1 cellular context compared by ENCODE assay signal in the genomic region with DNA sequence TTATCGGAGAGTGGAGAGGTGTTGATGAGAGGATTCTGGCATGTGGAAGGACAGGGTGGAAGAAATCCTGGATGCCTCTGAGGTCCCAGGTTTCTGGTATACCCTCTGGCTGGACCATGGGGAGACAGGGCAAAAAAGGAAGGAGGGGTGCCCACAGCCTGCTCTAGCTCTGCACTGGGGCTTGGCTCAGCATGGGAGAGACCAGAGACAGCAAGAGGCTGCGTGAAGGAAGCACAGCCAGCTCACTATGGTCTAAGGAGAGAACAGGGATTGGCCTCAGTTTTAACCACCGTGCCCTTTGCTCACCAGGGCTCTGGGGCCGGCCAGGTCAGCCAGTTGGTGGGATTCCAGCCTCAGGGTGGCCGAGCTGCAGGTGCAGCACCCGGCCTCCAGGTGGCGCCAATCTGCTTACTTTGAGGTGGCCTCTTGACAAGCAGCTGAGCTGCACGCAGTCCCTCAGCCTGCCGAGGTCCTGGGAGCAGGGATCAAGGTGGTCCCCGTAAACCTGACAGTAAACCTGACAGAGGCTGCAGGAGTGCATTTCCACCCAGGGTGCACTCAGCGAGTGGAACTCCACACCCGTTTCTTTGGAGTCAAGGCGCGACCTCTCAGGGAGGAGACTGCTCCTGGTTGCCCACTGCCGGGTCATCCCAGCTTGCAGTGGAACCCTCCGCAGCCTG.
TF ChIP-seq lines count a peak whose summit lies in the region.

No MANE protein-coding gene starts in this region.

TF ChIP-seq in HepG2, 621 proteins besides CTCF, POLR2A, EP300 and RAD21 (continued from another document and continues in another):
- TF ChIP-seq ZNF263 (CRISPR knock-in tag; IDR thresholded peaks at IDR 0.05) (peak; percentile 72; the same call in 1 of the 2 replicates), ZKSCAN1 (IDR thresholded peaks at IDR 0.05; ENCODE audit: low read length) (no peak), SETDB1 (CRISPR knock-in tag; IDR thresholded peaks at IDR 0.05; ENCODE audit: borderline replicate concordance) (no peak), AHR (CRISPR knock-in tag; IDR thresholded peaks at IDR 0.05) (peak; percentile 73; the same call in 1 of the 2 replicates), MXD4 (CRISPR knock-in tag; IDR thresholded peaks at IDR 0.05) (peak; percentile 84; the same call in 1 of the 2 replicates), XRCC5 (optimal IDR thresholded peaks at IDR 0.05; ENCODE audit: low read length) (peak; percentile 58), NFRKB (IDR thresholded peaks at IDR 0.05) (no peak), RBM39 (IDR thresholded peaks at IDR 0.05; ENCODE audit: low read depth, low read length, poor library complexity, severe bottlenecking) (peak; percentile 83), SUZ12 (IDR thresholded peaks at IDR 0.05; ENCODE audit: low read depth, low read length) (no peak), ZMYM2 (CRISPR knock-in tag; IDR thresholded peaks at IDR 0.05) (0 out of 2 replicates have a peak, but pooled peaks have one; percentile 34), KLF12 (CRISPR knock-in tag; IDR thresholded peaks at IDR 0.05; ENCODE audit: borderline replicate concordance) (no peak), NAIF1 (CRISPR knock-in tag; IDR thresholded peaks at IDR 0.05; ENCODE audit: borderline replicate concordance) (no peak), HNRNPL (IDR thresholded peaks at IDR 0.05; ENCODE audit: low read depth, low read length) (no peak), MXI1 (IDR thresholded peaks at IDR 0.05; ENCODE audit: borderline replicate concordance, low read depth, low read length) (peak; percentile 39; the same call in 1 of the 3 replicates), ZNF282 (IDR thresholded peaks at IDR 0.05; ENCODE audit: partially characterized antibody) (no peak), GZF1 (CRISPR knock-in tag; IDR thresholded peaks at IDR 0.05) (0 out of 2 replicates have a peak, but pooled peaks have one; percentile 61), ZNF232 (CRISPR knock-in tag; IDR thresholded peaks at IDR 0.05; ENCODE audit: borderline replicate concordance) (peak; percentile 88), TCF12 (IDR thresholded peaks at IDR 0.05) (no peak), TCF12 (CRISPR knock-in tag; IDR thresholded peaks at IDR 0.05) (no peak), HNRNPK (IDR thresholded peaks at IDR 0.05; ENCODE audit: low read depth, low read length, poor library complexity, severe bottlenecking) (no peak), CHD2 (IDR thresholded peaks at IDR 0.05; ENCODE audit: low read depth, low read length) (no peak), GTF2F1 (IDR thresholded peaks at IDR 0.05; ENCODE audit: low read length) (no peak), ZNF230 (CRISPR knock-in tag; IDR thresholded peaks at IDR 0.05) (no peak; the same call in 1 of the 2 replicates), KMT2A (CRISPR knock-in tag; IDR thresholded peaks at IDR 0.05) (peak; percentile 59; the same call in 1 of the 2 replicates), TRIM24 (CRISPR knock-in tag; IDR thresholded peaks at IDR 0.05) (no peak), ZNF3 (CRISPR knock-in tag; IDR thresholded peaks at IDR 0.05) (no peak), ZSCAN9 (CRISPR knock-in tag; IDR thresholded peaks at IDR 0.05; ENCODE audit: borderline replicate concordance) (peak; percentile 60; the same call in 1 of the 2 replicates), SALL1 (CRISPR knock-in tag; IDR thresholded peaks at IDR 0.05) (peak; percentile 73), RXRB (CRISPR knock-in tag; IDR thresholded peaks at IDR 0.05; ENCODE audit: borderline replicate concordance) (peak; percentile 48; the same call in 1 of the 2 replicates), NCOA2 (CRISPR knock-in tag; IDR thresholded peaks at IDR 0.05) (no peak), SALL2 (CRISPR knock-in tag; IDR thresholded peaks at IDR 0.05) (0 out of 2 replicates have a peak, but pooled peaks have one; percentile 30), ZNF343 (CRISPR knock-in tag; IDR thresholded peaks at IDR 0.05) (no peak), ZNF335 (CRISPR knock-in tag; IDR thresholded peaks at IDR 0.05) (0 out of 2 replicates have a peak, but pooled peaks have one; percentile 40), ZNF792 (CRISPR knock-in tag; IDR thresholded peaks at IDR 0.05) (peak; percentile 77), MIER2 (CRISPR knock-in tag; IDR thresholded peaks at IDR 0.05) (no peak), NR2F2 (IDR thresholded peaks at IDR 0.05; ENCODE audit: borderline replicate concordance, low read depth) (no peak), ETV5 (CRISPR knock-in tag; IDR thresholded peaks at IDR 0.05; ENCODE audit: borderline replicate concordance) (0 out of 2 replicates have a peak, but pooled peaks have one; percentile 11), HNF4G (IDR thresholded peaks at IDR 0.05; ENCODE audit: borderline replicate concordance, low read depth, low read length) (peak; percentile 44; the same call in 1 of the 2 replicates), HNF4G (CRISPR knock-in tag; IDR thresholded peaks at IDR 0.05; ENCODE audit: borderline replicate concordance, low read depth) (no peak; the same call in 1 of the 2 replicates), ZNF331 (CRISPR knock-in tag; IDR thresholded peaks at IDR 0.05) (peak; percentile 60; the same call in 1 of the 2 replicates), RBAK (CRISPR knock-in tag; IDR thresholded peaks at IDR 0.05) (no peak), IRX3 (CRISPR knock-in tag; IDR thresholded peaks at IDR 0.05; ENCODE audit: borderline replicate concordance, low read depth) (no peak), ZNF251 (CRISPR knock-in tag; IDR thresholded peaks at IDR 0.05) (no peak), RARG (CRISPR knock-in tag; IDR thresholded peaks at IDR 0.05; ENCODE audit: low read depth) (no peak), U2AF1 (optimal IDR thresholded peaks at IDR 0.05; ENCODE audit: low read depth, low read length) (no peak), ZNF75D (CRISPR knock-in tag; IDR thresholded peaks at IDR 0.05; ENCODE audit: borderline replicate concordance) (no peak), ZNF292 (CRISPR knock-in tag; IDR thresholded peaks at IDR 0.05; ENCODE audit: borderline replicate concordance, low read depth) (peak; percentile 55), ZNF660 (CRISPR knock-in tag; IDR thresholded peaks at IDR 0.05; ENCODE audit: borderline replicate concordance, low read depth) (no peak), JDP2 (CRISPR knock-in tag; IDR thresholded peaks at IDR 0.05; ENCODE audit: borderline replicate concordance) (no peak), ONECUT2 (CRISPR knock-in tag; IDR thresholded peaks at IDR 0.05) (no peak), NR2F1 (CRISPR knock-in tag; IDR thresholded peaks at IDR 0.05) (peak in 1 of 2 experiments; percentile 25; a peak in 1 of 4 replicates)
- TF ChIP-seq, protein P1, sequence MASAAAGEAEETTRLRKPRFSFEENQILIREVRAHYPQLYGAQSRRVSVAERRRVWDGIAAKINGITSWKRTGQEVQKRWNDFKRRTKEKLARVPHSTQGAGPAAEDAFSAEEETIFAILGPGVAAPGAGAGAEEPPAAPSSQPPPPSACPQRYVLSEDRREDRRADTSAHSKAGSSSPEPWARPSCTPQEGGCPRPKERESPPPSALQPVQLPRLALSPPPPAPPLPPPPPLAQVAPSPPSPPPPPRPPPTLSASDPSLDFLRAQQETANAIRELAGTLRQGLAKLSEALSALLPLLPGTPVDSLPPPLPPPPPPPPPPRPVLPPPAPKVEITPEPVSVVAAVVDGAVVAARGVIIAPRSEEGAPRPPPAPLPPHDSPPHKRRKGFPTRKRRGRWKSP (CRISPR knock-in tag; IDR thresholded peaks at IDR 0.05): peak; percentile 72; the same call in 1 of the 2 replicates
- TF ChIP-seq, protein P2, sequence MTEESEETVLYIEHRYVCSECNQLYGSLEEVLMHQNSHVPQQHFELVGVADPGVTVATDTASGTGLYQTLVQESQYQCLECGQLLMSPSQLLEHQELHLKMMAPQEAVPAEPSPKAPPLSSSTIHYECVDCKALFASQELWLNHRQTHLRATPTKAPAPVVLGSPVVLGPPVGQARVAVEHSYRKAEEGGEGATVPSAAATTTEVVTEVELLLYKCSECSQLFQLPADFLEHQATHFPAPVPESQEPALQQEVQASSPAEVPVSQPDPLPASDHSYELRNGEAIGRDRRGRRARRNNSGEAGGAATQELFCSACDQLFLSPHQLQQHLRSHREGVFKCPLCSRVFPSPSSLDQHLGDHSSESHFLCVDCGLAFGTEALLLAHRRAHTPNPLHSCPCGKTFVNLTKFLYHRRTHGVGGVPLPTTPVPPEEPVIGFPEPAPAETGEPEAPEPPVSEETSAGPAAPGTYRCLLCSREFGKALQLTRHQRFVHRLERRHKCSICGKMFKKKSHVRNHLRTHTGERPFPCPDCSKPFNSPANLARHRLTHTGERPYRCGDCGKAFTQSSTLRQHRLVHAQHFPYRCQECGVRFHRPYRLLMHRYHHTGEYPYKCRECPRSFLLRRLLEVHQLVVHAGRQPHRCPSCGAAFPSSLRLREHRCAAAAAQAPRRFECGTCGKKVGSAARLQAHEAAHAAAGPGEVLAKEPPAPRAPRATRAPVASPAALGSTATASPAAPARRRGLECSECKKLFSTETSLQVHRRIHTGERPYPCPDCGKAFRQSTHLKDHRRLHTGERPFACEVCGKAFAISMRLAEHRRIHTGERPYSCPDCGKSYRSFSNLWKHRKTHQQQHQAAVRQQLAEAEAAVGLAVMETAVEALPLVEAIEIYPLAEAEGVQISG (CRISPR knock-in tag; IDR thresholded peaks at IDR 0.05): peak; percentile 71
- TF ChIP-seq, protein P3, sequence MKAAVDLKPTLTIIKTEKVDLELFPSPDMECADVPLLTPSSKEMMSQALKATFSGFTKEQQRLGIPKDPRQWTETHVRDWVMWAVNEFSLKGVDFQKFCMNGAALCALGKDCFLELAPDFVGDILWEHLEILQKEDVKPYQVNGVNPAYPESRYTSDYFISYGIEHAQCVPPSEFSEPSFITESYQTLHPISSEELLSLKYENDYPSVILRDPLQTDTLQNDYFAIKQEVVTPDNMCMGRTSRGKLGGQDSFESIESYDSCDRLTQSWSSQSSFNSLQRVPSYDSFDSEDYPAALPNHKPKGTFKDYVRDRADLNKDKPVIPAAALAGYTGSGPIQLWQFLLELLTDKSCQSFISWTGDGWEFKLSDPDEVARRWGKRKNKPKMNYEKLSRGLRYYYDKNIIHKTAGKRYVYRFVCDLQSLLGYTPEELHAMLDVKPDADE (CRISPR knock-in tag; IDR thresholded peaks at IDR 0.05): no peak
- TF ChIP-seq, protein P4, sequence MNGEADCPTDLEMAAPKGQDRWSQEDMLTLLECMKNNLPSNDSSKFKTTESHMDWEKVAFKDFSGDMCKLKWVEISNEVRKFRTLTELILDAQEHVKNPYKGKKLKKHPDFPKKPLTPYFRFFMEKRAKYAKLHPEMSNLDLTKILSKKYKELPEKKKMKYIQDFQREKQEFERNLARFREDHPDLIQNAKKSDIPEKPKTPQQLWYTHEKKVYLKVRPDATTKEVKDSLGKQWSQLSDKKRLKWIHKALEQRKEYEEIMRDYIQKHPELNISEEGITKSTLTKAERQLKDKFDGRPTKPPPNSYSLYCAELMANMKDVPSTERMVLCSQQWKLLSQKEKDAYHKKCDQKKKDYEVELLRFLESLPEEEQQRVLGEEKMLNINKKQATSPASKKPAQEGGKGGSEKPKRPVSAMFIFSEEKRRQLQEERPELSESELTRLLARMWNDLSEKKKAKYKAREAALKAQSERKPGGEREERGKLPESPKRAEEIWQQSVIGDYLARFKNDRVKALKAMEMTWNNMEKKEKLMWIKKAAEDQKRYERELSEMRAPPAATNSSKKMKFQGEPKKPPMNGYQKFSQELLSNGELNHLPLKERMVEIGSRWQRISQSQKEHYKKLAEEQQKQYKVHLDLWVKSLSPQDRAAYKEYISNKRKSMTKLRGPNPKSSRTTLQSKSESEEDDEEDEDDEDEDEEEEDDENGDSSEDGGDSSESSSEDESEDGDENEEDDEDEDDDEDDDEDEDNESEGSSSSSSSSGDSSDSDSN (CRISPR knock-in tag; IDR thresholded peaks at IDR 0.05): peak; percentile 33; the same call in 1 of the 2 replicates
- TF ChIP-seq, protein P5, sequence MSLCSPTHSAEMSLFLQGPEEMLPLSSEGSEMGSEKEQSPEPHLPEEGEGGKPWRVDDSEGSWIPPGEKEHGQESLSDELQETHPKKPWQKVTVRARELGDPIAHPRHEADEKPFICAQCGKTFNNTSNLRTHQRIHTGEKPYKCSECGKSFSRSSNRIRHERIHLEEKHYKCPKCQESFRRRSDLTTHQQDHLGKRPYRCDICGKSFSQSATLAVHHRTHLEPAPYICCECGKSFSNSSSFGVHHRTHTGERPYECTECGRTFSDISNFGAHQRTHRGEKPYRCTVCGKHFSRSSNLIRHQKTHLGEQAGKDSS (CRISPR knock-in tag; IDR thresholded peaks at IDR 0.05; ENCODE audit: borderline replicate concordance, low read depth): no peak
- TF ChIP-seq, protein P6, sequence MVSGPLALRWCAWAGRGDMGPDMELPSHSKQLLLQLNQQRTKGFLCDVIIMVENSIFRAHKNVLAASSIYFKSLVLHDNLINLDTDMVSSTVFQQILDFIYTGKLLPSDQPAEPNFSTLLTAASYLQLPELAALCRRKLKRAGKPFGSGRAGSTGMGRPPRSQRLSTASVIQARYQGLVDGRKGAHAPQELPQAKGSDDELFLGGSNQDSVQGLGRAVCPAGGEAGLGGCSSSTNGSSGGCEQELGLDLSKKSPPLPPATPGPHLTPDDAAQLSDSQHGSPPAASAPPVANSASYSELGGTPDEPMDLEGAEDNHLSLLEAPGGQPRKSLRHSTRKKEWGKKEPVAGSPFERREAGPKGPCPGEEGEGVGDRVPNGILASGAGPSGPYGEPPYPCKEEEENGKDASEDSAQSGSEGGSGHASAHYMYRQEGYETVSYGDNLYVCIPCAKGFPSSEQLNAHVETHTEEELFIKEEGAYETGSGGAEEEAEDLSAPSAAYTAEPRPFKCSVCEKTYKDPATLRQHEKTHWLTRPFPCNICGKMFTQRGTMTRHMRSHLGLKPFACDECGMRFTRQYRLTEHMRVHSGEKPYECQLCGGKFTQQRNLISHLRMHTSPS (CRISPR knock-in tag; IDR thresholded peaks at IDR 0.05; ENCODE audit: low read depth): peak; percentile 39; the same call in 1 of the 2 replicates
- TF ChIP-seq, protein P7, sequence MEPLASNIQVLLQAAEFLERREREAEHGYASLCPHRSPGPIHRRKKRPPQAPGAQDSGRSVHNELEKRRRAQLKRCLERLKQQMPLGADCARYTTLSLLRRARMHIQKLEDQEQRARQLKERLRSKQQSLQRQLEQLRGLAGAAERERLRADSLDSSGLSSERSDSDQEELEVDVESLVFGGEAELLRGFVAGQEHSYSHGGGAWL (CRISPR knock-in tag; IDR thresholded peaks at IDR 0.05): peak; percentile 74
- TF ChIP-seq, protein P8, sequence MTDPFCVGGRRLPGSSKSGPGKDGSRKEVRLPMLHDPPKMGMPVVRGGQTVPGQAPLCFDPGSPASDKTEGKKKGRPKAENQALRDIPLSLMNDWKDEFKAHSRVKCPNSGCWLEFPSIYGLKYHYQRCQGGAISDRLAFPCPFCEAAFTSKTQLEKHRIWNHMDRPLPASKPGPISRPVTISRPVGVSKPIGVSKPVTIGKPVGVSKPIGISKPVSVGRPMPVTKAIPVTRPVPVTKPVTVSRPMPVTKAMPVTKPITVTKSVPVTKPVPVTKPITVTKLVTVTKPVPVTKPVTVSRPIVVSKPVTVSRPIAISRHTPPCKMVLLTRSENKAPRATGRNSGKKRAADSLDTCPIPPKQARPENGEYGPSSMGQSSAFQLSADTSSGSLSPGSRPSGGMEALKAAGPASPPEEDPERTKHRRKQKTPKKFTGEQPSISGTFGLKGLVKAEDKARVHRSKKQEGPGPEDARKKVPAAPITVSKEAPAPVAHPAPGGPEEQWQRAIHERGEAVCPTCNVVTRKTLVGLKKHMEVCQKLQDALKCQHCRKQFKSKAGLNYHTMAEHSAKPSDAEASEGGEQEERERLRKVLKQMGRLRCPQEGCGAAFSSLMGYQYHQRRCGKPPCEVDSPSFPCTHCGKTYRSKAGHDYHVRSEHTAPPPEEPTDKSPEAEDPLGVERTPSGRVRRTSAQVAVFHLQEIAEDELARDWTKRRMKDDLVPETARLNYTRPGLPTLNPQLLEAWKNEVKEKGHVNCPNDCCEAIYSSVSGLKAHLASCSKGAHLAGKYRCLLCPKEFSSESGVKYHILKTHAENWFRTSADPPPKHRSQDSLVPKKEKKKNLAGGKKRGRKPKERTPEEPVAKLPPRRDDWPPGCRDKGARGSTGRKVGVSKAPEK (CRISPR knock-in tag; IDR thresholded peaks at IDR 0.05; ENCODE audit: borderline replicate concordance): no peak
